ENCODE assay signal across 39 cellular contexts in the genomic region with DNA sequence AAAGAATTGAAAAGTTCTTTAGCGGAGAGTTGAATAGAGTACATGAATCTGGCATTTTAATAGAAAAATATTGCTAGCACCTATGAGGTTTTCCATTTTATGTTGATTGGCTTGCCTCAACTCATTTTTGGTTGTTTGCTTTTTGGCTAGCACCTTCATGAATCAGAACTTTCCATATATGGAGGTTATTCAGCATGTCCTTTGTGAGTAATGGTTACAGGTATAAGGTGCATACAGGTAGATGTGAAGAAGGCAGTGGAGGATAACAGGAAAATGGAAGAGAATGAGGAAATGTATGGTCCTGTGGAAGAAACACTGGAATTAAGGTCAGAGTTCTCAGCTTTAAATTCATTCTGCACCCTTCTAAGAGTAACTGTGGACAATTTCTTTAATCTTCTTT.
"Had no signal": no experiment of that assay in that cellular context is flagged by ENCODE, and none has a peak within 500 bp of the region (broad histone marks: within the 10 kb centered on the region; RNA-seq: fewer than 3 reads in every experiment).

No MANE protein-coding gene starts in this region.

- H3K4me1 Mint-ChIP-seq: activated B cell treated with CpG ODN at 0.5 μM for 24 hours; activated CD4-positive, alpha-beta T cell treated with anti-CD3 and anti-CD28 coated beads, Interleukin-2, amount 10 ng/mL, durations not matched to agents 24 days and 14 days; activated T-helper 17 cell treated with anti-CD3 and anti-CD28 coated beads, Interleukin-2, amount 50 U/mL, for 72 hours; central memory CD8-positive, alpha-beta T cell; T-cell had no signal

- H3K9me3 ChIP-seq: adrenal gland, body of pancreas, breast epithelium had no signal

- H3K27ac Mint-ChIP-seq: activated B cell treated with CpG ODN at 0.5 μM for 24 hours; activated CD4-positive, alpha-beta memory T cell treated with anti-CD3 and anti-CD28 coated beads for 36 hours; activated CD4-positive, alpha-beta T cell treated with anti-CD3 and anti-CD28 coated beads, Interleukin-2, amount 10 ng/mL, durations not matched to agents 24 days and 14 days; activated CD8-positive, alpha-beta T cell treated with anti-CD3 and anti-CD28 coated beads for 36 hours; activated naive CD4-positive, alpha-beta T cell treated with anti-CD3 and anti-CD28 coated beads for 36 hours; activated naive CD4-positive, alpha-beta T cell treated with anti-CD3 and anti-CD28 coated beads, Interleukin-2, amount 50 U/mL, for 72 hours; activated naive CD8-positive, alpha-beta T cell treated with anti-CD3 and anti-CD28 coated beads for 36 hours; activated T-cell treated with anti-CD3 and anti-CD28 coated beads, Interleukin-2, amount 50 U/mL, for 72 hours; activated T-helper 1 cell treated with anti-CD3 and anti-CD28 coated beads, Interleukin-12 subunit alpha, Interleukin-12 subunit beta, Interleukin-2, Interleukin-4 antibody, amounts not matched to agents 30 ng/mL and 10 ng/mL and 1 ng/mL, durations not matched to agents 14 hours and 24 hours and 36 hours; activated T-helper 17 cell treated with anti-CD3 and anti-CD28 coated beads, Interleukin-2, amount 50 U/mL, for 72 hours; T-cell; T-helper 2 cell treated with Interferon-gamma antibody and Interleukin-4, amounts not matched to agents 5 μg/mL and 100 μg/mL, for 36 hours had no signal

- H3K27ac ChIP-seq: adrenal gland, body of pancreas, brain microvascular endothelial cell, breast epithelium, cardiac muscle cell, VCaP had no signal

- H3K4me1 ChIP-seq: adrenal gland, body of pancreas, breast epithelium had no signal

- H3K27me3 ChIP-seq: adrenal gland, body of pancreas, brain microvascular endothelial cell, breast epithelium, cardiac muscle cell had no signal

- FAIRE-seq: astrocyte, TTC549 had no signal

- H3K4me3 Mint-ChIP-seq: activated B cell treated with CpG ODN at 0.5 μM for 24 hours; activated CD4-positive, alpha-beta memory T cell treated with anti-CD3 and anti-CD28 coated beads for 36 hours; activated CD4-positive, alpha-beta T cell treated with anti-CD3 and anti-CD28 coated beads, Interleukin-2, amount 10 ng/mL, durations not matched to agents 24 days and 14 days; activated CD8-positive, alpha-beta T cell treated with anti-CD3 and anti-CD28 coated beads for 36 hours; activated naive CD4-positive, alpha-beta T cell treated with anti-CD3 and anti-CD28 coated beads for 36 hours; activated naive CD8-positive, alpha-beta T cell treated with anti-CD3 and anti-CD28 coated beads for 36 hours; activated T-cell treated with anti-CD3 and anti-CD28 coated beads, Interleukin-2, amount 50 U/mL, for 4 hours; activated T-cell treated with anti-CD3 and anti-CD28 coated beads, Interleukin-2, amount 50 U/mL, for 72 hours; activated T-helper 1 cell treated with anti-CD3 and anti-CD28 coated beads, Interleukin-12 subunit alpha, Interleukin-12 subunit beta, Interleukin-2, Interleukin-4 antibody, amounts not matched to agents 30 ng/mL and 10 ng/mL and 1 ng/mL, durations not matched to agents 14 hours and 24 hours and 36 hours; activated T-helper 17 cell treated with anti-CD3 and anti-CD28 coated beads, Interleukin-2, amount 50 U/mL, for 72 hours; central memory CD8-positive, alpha-beta T cell; T-cell; T-helper 2 cell treated with Interferon-gamma antibody and Interleukin-4, amounts not matched to agents 5 μg/mL and 100 μg/mL, for 36 hours had no signal

- ATAC-seq: activated CD8-positive, alpha-beta T cell treated with anti-CD3 and anti-CD28 coated beads for 36 hours; activated naive CD4-positive, alpha-beta T cell treated with anti-CD3 and anti-CD28 coated beads, Interleukin-2, amount 50 U/mL, for 72 hours; activated T-cell treated with anti-CD3 and anti-CD28 coated beads, Interleukin-2, amount 50 U/mL, for 4 hours; activated T-cell treated with anti-CD3 and anti-CD28 coated beads, Interleukin-2, amount 50 U/mL, for 72 hours; activated T-helper 17 cell treated with anti-CD3 and anti-CD28 coated beads, Interleukin-2, amount 50 U/mL, for 72 hours; body of pancreas; T-cell had no signal

- DNase-seq: activated B cell treated with CpG ODN at 0.5 μM for 24 hours; activated CD4-positive, alpha-beta memory T cell treated with anti-CD3 and anti-CD28 coated beads for 36 hours; activated CD4-positive, alpha-beta T cell treated with anti-CD3 and anti-CD28 coated beads for 4 hours; activated CD4-positive, alpha-beta T cell treated with anti-CD3 and anti-CD28 coated beads, Interleukin-2, amount 10 ng/mL, durations not matched to agents 24 days and 14 days; activated CD4-positive, alpha-beta T cell treated with anti-CD3 and anti-CD28 coated beads, Interleukin-2, amount 50 U/mL, for 1 hour; activated CD4-positive, alpha-beta T cell treated with anti-CD3 and anti-CD28 coated beads, Interleukin-2, amount 50 U/mL, for 4 hours; activated CD4-positive, CD25-positive, alpha-beta regulatory T cell treated with anti-CD3 and anti-CD28 coated beads, Interleukin-2, amount 50 U/mL, for 72 hours; activated CD8-positive, alpha-beta memory T cell treated with anti-CD3 and anti-CD28 coated beads, Interleukin-2, amount 50 U/mL, for 4 hours; activated CD8-positive, alpha-beta T cell treated with anti-CD3 and anti-CD28 coated beads for 36 hours; activated effector memory CD4-positive, alpha-beta T cell treated with anti-CD3 and anti-CD28 coated beads, Interleukin-2, amount 50 U/mL, for 16 hours; activated gamma-delta T cell treated with Interleukin-2 at 50 U/mL for 16 hours; activated naive CD4-positive, alpha-beta T cell; activated naive CD4-positive, alpha-beta T cell treated with anti-CD3 and anti-CD28 coated beads for 36 hours; activated naive CD4-positive, alpha-beta T cell treated with anti-CD3 and anti-CD28 coated beads, Interleukin-2, amount 50 U/mL, for 16 hours; activated naive CD8-positive, alpha-beta T cell treated with anti-CD3 and anti-CD28 coated beads for 36 hours; activated T-cell treated with anti-CD3 and anti-CD28 coated beads for 4 hours; activated T-cell treated with anti-CD3 and anti-CD28 coated beads, Interleukin-2, amount 50 U/mL, for 1 hour; activated T-cell treated with anti-CD3 and anti-CD28 coated beads, Interleukin-2, amount 50 U/mL, for 4 hours; activated T-cell treated with anti-CD3 and anti-CD28 coated beads, Interleukin-2, amount 50 U/mL, for 72 hours; adrenal gland; amniotic stem cell; aorta; body of pancreas; brain microvascular endothelial cell; caudate nucleus; cerebellar nuclear complex; T-cell; T-helper 2 cell; T-helper 9 cell had no signal

- H3K27me3 Mint-ChIP-seq: activated CD4-positive, alpha-beta T cell treated with anti-CD3 and anti-CD28 coated beads, Interleukin-2, amount 10 ng/mL, durations not matched to agents 24 days and 14 days; central memory CD8-positive, alpha-beta T cell had no signal

- H3K4me3 ChIP-seq: adrenal gland, body of pancreas, breast epithelium, cardiac muscle cell had no signal

- H3K36me3 Mint-ChIP-seq: activated CD4-positive, alpha-beta memory T cell treated with anti-CD3 and anti-CD28 coated beads for 36 hours; activated naive CD4-positive, alpha-beta T cell treated with anti-CD3 and anti-CD28 coated beads, Interleukin-2, amount 50 U/mL, for 72 hours; activated naive CD8-positive, alpha-beta T cell treated with anti-CD3 and anti-CD28 coated beads for 36 hours; T-cell had no signal
